In the genomic region with DNA sequence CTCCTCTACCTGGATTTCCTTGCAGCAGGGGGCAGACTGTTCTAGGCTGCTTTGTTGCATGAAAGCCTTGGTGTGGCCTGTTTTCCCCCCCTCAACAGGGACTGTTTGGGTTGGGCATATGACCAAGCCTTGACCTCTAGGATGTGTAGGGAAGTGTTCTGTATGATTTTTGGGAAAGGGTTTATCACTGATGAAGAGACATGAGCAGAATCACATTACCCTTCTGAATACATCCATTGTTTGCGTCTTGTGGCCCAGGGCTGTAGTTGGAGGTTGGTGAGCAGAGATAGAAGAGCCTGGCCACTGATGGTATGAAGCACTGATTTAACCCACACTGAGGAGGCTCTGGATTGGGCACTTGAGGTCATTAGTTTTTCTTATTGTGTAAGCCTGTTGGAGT, we compare ENCODE assay signal across 22 cellular contexts.
"Had no signal": no experiment of that assay in that cellular context is flagged by ENCODE, and none has a peak within 500 bp of the region (broad histone marks: within the 10 kb centered on the region; RNA-seq: fewer than 3 reads in every experiment).

No MANE protein-coding gene starts in this region.

- ATAC-seq: K562, Panc1, PC-3, SK-N-SH treated with all-trans-retinoic acid at 6 μM for 48 hours had no signal

- H3K27ac Mint-ChIP-seq: IgD-negative memory B cell had no signal

- FAIRE-seq: K562 had no signal

- H3K27me3 Mint-ChIP-seq: IgD-negative memory B cell had no signal

- H3K4me2 ChIP-seq: KMS-11 had no signal

- DNase-seq: Kasumi-1, MM.1S, NCI-H1092 treated with DMSO at 0.1 percent for 48 hours, NCI-H1436, NCI-H187, NCI-H2029, NCI-H2081 treated with DMSO at 0.1 percent for 48 hours, NCI-H2171, NCI-H226, NCI-H446, NCI-H510A, NCI-H524 treated with DMSO at 0.1 percent for 48 hours, NCI-H69, NCI-H774, PC-3, SHP77 had no signal

- H3K27ac ChIP-seq: KMS-11, RWPE1 had no signal

- H3K9ac ChIP-seq: KMS-11 had no signal

- H3K4me3 ChIP-seq: K562 had no signal

- H3K4me1 Mint-ChIP-seq: IgD-negative memory B cell had no signal
